ENCODE assay signal across 8 cellular contexts in genomic region chr5:116598871-116599270, GRCh38.
"Had no signal": no experiment of that assay in that cellular context is flagged by ENCODE, and none has a peak within 500 bp of the region (broad histone marks: within the 10 kb centered on the region; RNA-seq: fewer than 3 reads in every experiment).

No MANE protein-coding gene starts in this region.

- H3K4me2 ChIP-seq: GM23338 had no signal

- H3K4me3 ChIP-seq: GM23338, K562 had no signal

- DNase-seq: H9, HCEC 1CT, IMR-90 had no signal

- H3K4me3 Mint-ChIP-seq: GM23338, H9 had no signal

- ATAC-seq: GM23338, K562 had no signal

- H3K27ac Mint-ChIP-seq: GM23338, H9 had no signal

- FAIRE-seq: H1, H54, HTR-8/SVneo, K562 had no signal

- H3K9me3 Mint-ChIP-seq: GM23338, H9 had no signal

- H2AFZ ChIP-seq: GM23338 had no signal
